18 cellular contexts compared by ENCODE assay signal in the genomic region with DNA sequence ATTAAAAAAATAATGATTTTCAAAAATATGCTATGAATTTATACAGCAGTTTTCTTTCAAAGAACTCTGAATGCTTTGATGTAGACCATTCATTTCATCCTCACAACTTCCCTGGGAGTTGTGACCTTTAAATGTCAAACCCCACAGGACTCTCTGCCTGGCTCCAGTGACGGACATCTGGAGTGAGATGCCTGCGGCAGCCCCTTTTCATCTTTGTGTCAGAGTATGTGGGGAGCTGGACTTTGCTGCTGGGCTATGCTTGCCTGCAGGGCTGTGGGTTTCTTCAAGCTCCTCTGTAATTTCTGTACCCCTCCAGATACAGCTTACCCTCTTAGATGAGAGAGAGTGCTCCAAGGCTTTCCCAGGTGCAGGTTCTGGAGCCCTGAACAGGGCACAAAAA.
DNase-seq lines count a peak whose midpoint lies in the region; ATAC-seq and TF ChIP-seq lines count a peak whose summit lies in the region.
"Had no signal": no experiment of that assay in that cellular context is flagged by ENCODE, and none has a peak within 500 bp of the region (broad histone marks: within the 10 kb centered on the region; RNA-seq: fewer than 3 reads in every experiment).

No MANE protein-coding gene starts in this region.

- peaks cover 23% of the 10 kb centered on the region for H3K27me3 ChIP-seq in endodermal cell (ENCODE audit: control insufficient read depth, insufficient read depth, low read length, poor library complexity, severe bottlenecking)
- H3K27me3 ChIP-seq: BLaER1 treated with 17β-estradiol and CSF1 and Interleukin-3, amounts not matched to agents 10 nM and 100 nM had no signal

- no peaks in the 10 kb centered on the region for H3K9me3 Mint-ChIP-seq in nephron progenitor cell
- H3K9me3 Mint-ChIP-seq in immature natural killer cell, result no peaks in the 10 kb centered on the region
- no peaks in the 10 kb centered on the region for H3K9me3 Mint-ChIP-seq in endodermal cell
- H3K9me3 Mint-ChIP-seq: CD8-positive, alpha-beta T cell had no signal

- H3K4me1 Mint-ChIP-seq in nephron progenitor cell (peaks cover 12% of the 10 kb centered on the region), immature natural killer cell (peaks cover 14 to 19% of the 10 kb centered on the region in 2 donors), endodermal cell (peaks cover 10% of the 10 kb centered on the region)

- in situ Hi-C loops in SK-MEL-5 (cut with HindIII; ENCODE audit: low pct_unique_long_range_greater_than_20kb, low sequenced_read_pairs), result no loop called here

- no peaks in the 10 kb centered on the region for H3K4me1 ChIP-seq in endodermal cell (ENCODE audit: control insufficient read depth, insufficient read depth, low read length)
- H3K4me1 ChIP-seq: A549, Caco-2 had no signal

- H3K9ac ChIP-seq in endodermal cell (ENCODE audit: extremely low read depth, low read length, poor library complexity, severe bottlenecking), result no peak overlapping the region
- H3K9ac ChIP-seq: BLaER1 treated with 17β-estradiol and CSF1 and Interleukin-3, amounts not matched to agents 10 nM and 100 nM had no signal

- WGBS in endodermal cell (ENCODE audit: insufficient coverage in 1 of 2, insufficient read length in 1 of 2), 2 experiments, result 61 to 80% methylated on average over 1 to 2 of the region's 2 CpGs

- H3K27me3 Mint-ChIP-seq in nephron progenitor cell (ENCODE audit: low read depth, poor library complexity) (peaks cover 9% of the 10 kb centered on the region), immature natural killer cell (ENCODE audit: low read depth in 3 of 3) (peaks cover 0 to 3% (median 0%) of the 10 kb centered on the region in 3 donors), endodermal cell (ENCODE audit: insufficient read depth) (peaks cover 66% of the 10 kb centered on the region)
- H3K27me3 Mint-ChIP-seq: B cell; CD4-positive, alpha-beta T cell had no signal

- TF ChIP-seq CTCF in nephron progenitor cell (IDR thresholded peaks at IDR 0.05), result no peak
- TF ChIP-seq CTCF in endodermal cell (conservative IDR thresholded peaks at IDR 0.05), result no peak

- no peak for ATAC-seq in GM21717 (IDR thresholded peaks at IDR 0.05; ENCODE audit: unreplicated experiment)
- ATAC-seq: A549; CD8-positive, alpha-beta T cell had no signal

- H3K36me3 Mint-ChIP-seq in nephron progenitor cell (ENCODE audit: low read depth), result no peaks in the 10 kb centered on the region
- H3K36me3 Mint-ChIP-seq in immature natural killer cell, result no peaks in the 10 kb centered on the region
- no peaks in the 10 kb centered on the region for H3K36me3 Mint-ChIP-seq in endodermal cell (ENCODE audit: low read depth)
- H3K36me3 Mint-ChIP-seq: CD8-positive, alpha-beta T cell had no signal

- no peak overlapping the region for H3K4me3 ChIP-seq in endodermal cell (ENCODE audit: low read length)
- H3K4me3 ChIP-seq: A549; BLaER1 treated with 17β-estradiol and CSF1 and Interleukin-3, amounts not matched to agents 10 nM and 100 nM had no signal

- H3K27ac ChIP-seq in KOPT-K1 (ENCODE audit: low read depth, low read length, poor library complexity, severe bottlenecking), result peak overlapping the region; percentile 98
- H3K27ac ChIP-seq in endodermal cell (ENCODE audit: low read depth, low read length), result no peak overlapping the region
- H3K27ac ChIP-seq: 22Rv1; A549; BLaER1 treated with 17β-estradiol and CSF1 and Interleukin-3, amounts not matched to agents 10 nM and 100 nM; C4-2B had no signal

- H3K27ac Mint-ChIP-seq in nephron progenitor cell (no peak overlapping the region), immature natural killer cell (no peak overlapping the region), endodermal cell (no peak overlapping the region)
- H3K27ac Mint-ChIP-seq: B cell; CD4-positive, alpha-beta T cell; CD8-positive, alpha-beta T cell had no signal

- DNase-seq in SK-MEL-5 (ENCODE audit: low read depth, low spot score) (peak; percentile 17), nephron progenitor cell (peak; percentile 10), immature natural killer cell (no peak), endodermal cell (no peak)
- DNase-seq: AML-193; Caco-2; Calu3; CD4-positive, alpha-beta T cell; CD8-positive, alpha-beta T cell; DMS79 treated with DMSO at 0.1 percent for 48 hours; GF-D8 had no signal

- no peaks in the 10 kb centered on the region for H3K9me3 ChIP-seq in KOPT-K1 (ENCODE audit: insufficient read depth, low read length, poor library complexity, severe bottlenecking)
- no peaks in the 10 kb centered on the region for H3K9me3 ChIP-seq in endodermal cell (ENCODE audit: control insufficient read depth, low read length)
- H3K9me3 ChIP-seq: A549, Caco-2 had no signal

- no peaks in the 10 kb centered on the region for H3K36me3 ChIP-seq in KOPT-K1 (ENCODE audit: insufficient read depth, low read length)
- H3K36me3 ChIP-seq in endodermal cell (ENCODE audit: control insufficient read depth, insufficient read depth, low read length), result no peaks in the 10 kb centered on the region
- H3K36me3 ChIP-seq: BLaER1 treated with 17β-estradiol and CSF1 and Interleukin-3, amounts not matched to agents 10 nM and 100 nM had no signal

- no peak overlapping the region for H3K4me3 Mint-ChIP-seq in nephron progenitor cell
- H3K4me3 Mint-ChIP-seq in immature natural killer cell, result no peak overlapping the region
- H3K4me3 Mint-ChIP-seq in endodermal cell, result no peak overlapping the region
- H3K4me3 Mint-ChIP-seq: B cell; CD4-positive, alpha-beta T cell; CD8-positive, alpha-beta T cell had no signal

Comparison
In these comparisons a context has a peak if more than half of its experiments do, and no peak if none do; other contexts are left out.
1. DNase-seq: peak in SK-MEL-5 (single experiment) and nephron progenitor cell (single experiment); none in immature natural killer cell (0 of 3) and endodermal cell (single experiment).